10 cellular contexts compared by ENCODE assay signal in genomic region chr9:88258012-88258411, GRCh38.
DNase-seq lines count a peak whose midpoint lies in the region; ATAC-seq and TF ChIP-seq lines count a peak whose summit lies in the region.
"Had no signal": no experiment of that assay in that cellular context is flagged by ENCODE, and none has a peak within 500 bp of the region (broad histone marks: within the 10 kb centered on the region; RNA-seq: fewer than 3 reads in every experiment).

No MANE protein-coding gene starts in this region.

- H3K4me1 ChIP-seq in muscle layer of colon (ENCODE audit: insufficient read depth, low read length), result peaks cover 16% of the 10 kb centered on the region
- no peaks in the 10 kb centered on the region for H3K4me1 ChIP-seq in CD8-positive, alpha-beta T cell (ENCODE audit: insufficient read depth, low read length)

- DNase-seq in AG04449 (ENCODE audit: low read depth, low spot score), result peak; percentile 29
- DNase-seq in RPMI7951 (ENCODE audit: low read depth), result peak; percentile 24
- DNase-seq in fibroblast of pulmonary artery (ENCODE audit: low read depth), result peak; percentile 73
- no peak for DNase-seq in activated T-helper 2 cell treated with anti-CD3 and anti-CD28 coated beads, Interferon-gamma antibody, Interleukin-2, Interleukin-4, amounts not matched to agents 10 μg/mL and 5 μg/mL and 100 μg/mL, durations not matched to agents 14 hours and 24 hours and 36 hours (ENCODE audit: low spot score)
- DNase-seq in NCI-H1694 treated with DMSO at 0.1 percent for 48 hours (lab: John Stamatoyannopoulos, UW), result no peak
- DNase-seq in CD8-positive, alpha-beta T cell, result no peak

- no peaks in the 10 kb centered on the region for H3K36me3 Mint-ChIP-seq in activated T-helper 2 cell treated with anti-CD3 and anti-CD28 coated beads, Interferon-gamma antibody, Interleukin-2, Interleukin-4, amounts not matched to agents 10 μg/mL and 5 μg/mL and 100 μg/mL, durations not matched to agents 14 hours and 24 hours and 36 hours (ENCODE audit: low read depth)
- H3K36me3 Mint-ChIP-seq in CD8-positive, alpha-beta T cell, result no peaks in the 10 kb centered on the region

- H3K36me3 ChIP-seq in muscle layer of colon (ENCODE audit: insufficient read depth, low read length), result no peaks in the 10 kb centered on the region
- H3K36me3 ChIP-seq in CD8-positive, alpha-beta T cell (ENCODE audit: insufficient read depth, low read length), result no peaks in the 10 kb centered on the region
- H3K36me3 ChIP-seq: upper lobe of left lung had no signal

- H3K9me3 Mint-ChIP-seq in activated T-helper 2 cell treated with anti-CD3 and anti-CD28 coated beads, Interferon-gamma antibody, Interleukin-2, Interleukin-4, amounts not matched to agents 10 μg/mL and 5 μg/mL and 100 μg/mL, durations not matched to agents 14 hours and 24 hours and 36 hours, result peaks cover 4% of the 10 kb centered on the region
- H3K9me3 Mint-ChIP-seq in CD8-positive, alpha-beta T cell, result peaks cover 9% of the 10 kb centered on the region

- no peak overlapping the region for H3K27ac Mint-ChIP-seq in activated T-helper 2 cell treated with anti-CD3 and anti-CD28 coated beads, Interferon-gamma antibody, Interleukin-2, Interleukin-4, amounts not matched to agents 10 μg/mL and 5 μg/mL and 100 μg/mL, durations not matched to agents 14 hours and 24 hours and 36 hours
- H3K27ac Mint-ChIP-seq in CD8-positive, alpha-beta T cell, result no peak overlapping the region

- no peaks in the 10 kb centered on the region for H3K9me3 ChIP-seq in muscle layer of colon (ENCODE audit: low read length)
- H3K9me3 ChIP-seq in CD8-positive, alpha-beta T cell (ENCODE audit: low read length), result no peaks in the 10 kb centered on the region
- H3K9me3 ChIP-seq: upper lobe of left lung had no signal

- ATAC-seq in CD8-positive, alpha-beta T cell, result no peak
- no peak for ATAC-seq in GM21717 (IDR thresholded peaks at IDR 0.05; ENCODE audit: unreplicated experiment)

- H3K9ac ChIP-seq in muscle layer of colon (ENCODE audit: low read length), result no peak overlapping the region

- H3K27me3 ChIP-seq in muscle layer of colon (ENCODE audit: control insufficient read depth in 1 of 2, insufficient read depth in 2 of 2, low read length in 2 of 2), result no peaks in the 10 kb centered on the region
- H3K27me3 ChIP-seq in CD8-positive, alpha-beta T cell (ENCODE audit: insufficient read depth, low read length), result no peaks in the 10 kb centered on the region
- H3K27me3 ChIP-seq: upper lobe of left lung had no signal

- TF ChIP-seq CTCF in AG04449 (IDR thresholded peaks at IDR 0.05; ENCODE audit: insufficient read depth, low read length, missing control alignments), result no peak
- no peak for TF ChIP-seq CTCF in fibroblast of pulmonary artery (IDR thresholded peaks at IDR 0.05; ENCODE audit: low read length, missing control alignments)
- no peak for TF ChIP-seq CTCF in CD8-positive, alpha-beta T cell (IDR thresholded peaks at IDR 0.05)

- peaks cover 6% of the 10 kb centered on the region for H3K27me3 Mint-ChIP-seq in activated T-helper 2 cell treated with anti-CD3 and anti-CD28 coated beads, Interferon-gamma antibody, Interleukin-2, Interleukin-4, amounts not matched to agents 10 μg/mL and 5 μg/mL and 100 μg/mL, durations not matched to agents 14 hours and 24 hours and 36 hours (ENCODE audit: low read depth)
- H3K27me3 Mint-ChIP-seq in CD8-positive, alpha-beta T cell (ENCODE audit: low read depth), result peaks cover 4% of the 10 kb centered on the region

- H3K4me3 ChIP-seq in AG04449 (ENCODE audit: low read depth, low read length) (no peak overlapping the region), fibroblast of pulmonary artery (replicated peaks; ENCODE audit: low read depth, low read length) (no peak overlapping the region), muscle layer of colon (ENCODE audit: low read depth in 1 of 2, low read length in 2 of 2) (no peak overlapping the region)
- H3K4me3 ChIP-seq in CD8-positive, alpha-beta T cell (ENCODE audit: low read depth, low read length), result no peak overlapping the region
- H3K4me3 ChIP-seq: upper lobe of left lung had no signal

- H3K4me3 Mint-ChIP-seq in activated T-helper 2 cell treated with anti-CD3 and anti-CD28 coated beads, Interferon-gamma antibody, Interleukin-2, Interleukin-4, amounts not matched to agents 10 μg/mL and 5 μg/mL and 100 μg/mL, durations not matched to agents 14 hours and 24 hours and 36 hours (ENCODE audit: low read depth), result no peak overlapping the region
- no peak overlapping the region for H3K4me3 Mint-ChIP-seq in CD8-positive, alpha-beta T cell

- POLR2A ChIA-PET in AG04449 (lab: Yijun Ruan, JAX), result no interaction called here
- POLR2A ChIA-PET in CD8-positive, alpha-beta T cell (lab: Charles Lee), result no interaction called here

- peaks cover 3% of the 10 kb centered on the region for H3K4me1 Mint-ChIP-seq in activated T-helper 2 cell treated with anti-CD3 and anti-CD28 coated beads, Interferon-gamma antibody, Interleukin-2, Interleukin-4, amounts not matched to agents 10 μg/mL and 5 μg/mL and 100 μg/mL, durations not matched to agents 14 hours and 24 hours and 36 hours (ENCODE audit: low read depth)
- H3K4me1 Mint-ChIP-seq in CD8-positive, alpha-beta T cell (ENCODE audit: low read depth), result peaks cover 4% of the 10 kb centered on the region

- peak overlapping the region; percentile 41 for H3K27ac ChIP-seq in muscle layer of colon (ENCODE audit: low read depth, low read length)
- no peak overlapping the region for H3K27ac ChIP-seq in CD8-positive, alpha-beta T cell (ENCODE audit: low read depth, low read length)
- H3K27ac ChIP-seq: C4-2B, upper lobe of left lung had no signal

- CTCF ChIA-PET in AG04449 (lab: Yijun Ruan, JAX), result no interaction called here
- CTCF ChIA-PET in CD8-positive, alpha-beta T cell (lab: Charles Lee), result interaction anchor here (0.5 kb wide), 1 partner anchor 827 kb away, joined by 4 read pairs; no protein-coding TSS in a partner anchor

- intact Hi-C loops in activated T-helper 2 cell treated with anti-CD3 and anti-CD28 coated beads, Interferon-gamma antibody, Interleukin-2, Interleukin-4, amounts not matched to agents 10 μg/mL and 5 μg/mL and 100 μg/mL, durations not matched to agents 14 hours and 24 hours and 36 hours (cut with micrococcal nuclease), result no loop called here
- intact Hi-C loops in CD8-positive, alpha-beta T cell (cut with DNase I, micrococcal nuclease), result no loop called here

Comparison
In these comparisons a context has a peak if more than half of its experiments do, and no peak if none do; other contexts are left out.
1. DNase-seq: peak in AG04449 (single experiment), RPMI7951 (single experiment) and fibroblast of pulmonary artery (single experiment); none in activated T-helper 2 cell treated with anti-CD3 and anti-CD28 coated beads, Interferon-gamma antibody, Interleukin-2, Interleukin-4, amounts not matched to agents 10 μg/mL and 5 μg/mL and 100 μg/mL, durations not matched to agents 14 hours and 24 hours and 36 hours (single experiment), NCI-H1694 treated with DMSO at 0.1 percent for 48 hours (single experiment) and CD8-positive, alpha-beta T cell (0 of 7).